In the genomic region with DNA sequence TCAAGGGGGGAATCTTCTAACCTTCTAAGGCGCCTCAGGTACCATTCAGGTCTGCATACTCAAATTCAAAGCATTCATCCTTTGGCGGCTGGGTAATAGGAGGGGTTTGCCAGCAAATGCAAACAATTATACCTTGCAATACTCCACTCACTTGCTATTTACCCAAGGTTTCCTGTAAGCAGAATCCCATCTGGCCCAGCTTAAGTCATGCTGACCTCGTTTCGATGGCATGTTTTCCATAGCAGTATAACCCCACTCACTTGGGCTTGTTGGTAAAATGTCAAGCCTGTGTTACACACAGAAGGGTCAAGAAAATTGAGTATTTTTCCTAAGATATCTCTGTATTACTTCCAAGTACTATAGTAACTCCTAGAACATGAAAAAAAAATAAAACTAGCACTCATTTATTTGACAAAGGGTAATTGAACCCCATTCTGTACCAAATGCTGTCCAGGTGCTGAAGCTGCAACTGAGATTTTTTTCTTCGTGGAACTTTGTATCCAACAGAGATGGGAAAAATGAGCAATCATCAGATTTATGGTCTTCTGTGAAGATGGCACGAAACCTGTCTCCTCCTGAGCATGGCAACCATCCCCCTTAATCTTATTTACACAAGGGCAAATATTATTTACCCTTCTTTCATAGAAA, we compare ENCODE assay signal across 2 cellular contexts.
A peak's percentile ranks its signal among the peaks of the same experiment; 100 is the strongest.
TF ChIP-seq lines count a peak whose summit lies in the region.

No MANE protein-coding gene starts in this region.

TF ChIP-seq in GM23338, 12 proteins besides CTCF, POLR2A, EP300 and RAD21:
- TF ChIP-seq, protein P1, sequence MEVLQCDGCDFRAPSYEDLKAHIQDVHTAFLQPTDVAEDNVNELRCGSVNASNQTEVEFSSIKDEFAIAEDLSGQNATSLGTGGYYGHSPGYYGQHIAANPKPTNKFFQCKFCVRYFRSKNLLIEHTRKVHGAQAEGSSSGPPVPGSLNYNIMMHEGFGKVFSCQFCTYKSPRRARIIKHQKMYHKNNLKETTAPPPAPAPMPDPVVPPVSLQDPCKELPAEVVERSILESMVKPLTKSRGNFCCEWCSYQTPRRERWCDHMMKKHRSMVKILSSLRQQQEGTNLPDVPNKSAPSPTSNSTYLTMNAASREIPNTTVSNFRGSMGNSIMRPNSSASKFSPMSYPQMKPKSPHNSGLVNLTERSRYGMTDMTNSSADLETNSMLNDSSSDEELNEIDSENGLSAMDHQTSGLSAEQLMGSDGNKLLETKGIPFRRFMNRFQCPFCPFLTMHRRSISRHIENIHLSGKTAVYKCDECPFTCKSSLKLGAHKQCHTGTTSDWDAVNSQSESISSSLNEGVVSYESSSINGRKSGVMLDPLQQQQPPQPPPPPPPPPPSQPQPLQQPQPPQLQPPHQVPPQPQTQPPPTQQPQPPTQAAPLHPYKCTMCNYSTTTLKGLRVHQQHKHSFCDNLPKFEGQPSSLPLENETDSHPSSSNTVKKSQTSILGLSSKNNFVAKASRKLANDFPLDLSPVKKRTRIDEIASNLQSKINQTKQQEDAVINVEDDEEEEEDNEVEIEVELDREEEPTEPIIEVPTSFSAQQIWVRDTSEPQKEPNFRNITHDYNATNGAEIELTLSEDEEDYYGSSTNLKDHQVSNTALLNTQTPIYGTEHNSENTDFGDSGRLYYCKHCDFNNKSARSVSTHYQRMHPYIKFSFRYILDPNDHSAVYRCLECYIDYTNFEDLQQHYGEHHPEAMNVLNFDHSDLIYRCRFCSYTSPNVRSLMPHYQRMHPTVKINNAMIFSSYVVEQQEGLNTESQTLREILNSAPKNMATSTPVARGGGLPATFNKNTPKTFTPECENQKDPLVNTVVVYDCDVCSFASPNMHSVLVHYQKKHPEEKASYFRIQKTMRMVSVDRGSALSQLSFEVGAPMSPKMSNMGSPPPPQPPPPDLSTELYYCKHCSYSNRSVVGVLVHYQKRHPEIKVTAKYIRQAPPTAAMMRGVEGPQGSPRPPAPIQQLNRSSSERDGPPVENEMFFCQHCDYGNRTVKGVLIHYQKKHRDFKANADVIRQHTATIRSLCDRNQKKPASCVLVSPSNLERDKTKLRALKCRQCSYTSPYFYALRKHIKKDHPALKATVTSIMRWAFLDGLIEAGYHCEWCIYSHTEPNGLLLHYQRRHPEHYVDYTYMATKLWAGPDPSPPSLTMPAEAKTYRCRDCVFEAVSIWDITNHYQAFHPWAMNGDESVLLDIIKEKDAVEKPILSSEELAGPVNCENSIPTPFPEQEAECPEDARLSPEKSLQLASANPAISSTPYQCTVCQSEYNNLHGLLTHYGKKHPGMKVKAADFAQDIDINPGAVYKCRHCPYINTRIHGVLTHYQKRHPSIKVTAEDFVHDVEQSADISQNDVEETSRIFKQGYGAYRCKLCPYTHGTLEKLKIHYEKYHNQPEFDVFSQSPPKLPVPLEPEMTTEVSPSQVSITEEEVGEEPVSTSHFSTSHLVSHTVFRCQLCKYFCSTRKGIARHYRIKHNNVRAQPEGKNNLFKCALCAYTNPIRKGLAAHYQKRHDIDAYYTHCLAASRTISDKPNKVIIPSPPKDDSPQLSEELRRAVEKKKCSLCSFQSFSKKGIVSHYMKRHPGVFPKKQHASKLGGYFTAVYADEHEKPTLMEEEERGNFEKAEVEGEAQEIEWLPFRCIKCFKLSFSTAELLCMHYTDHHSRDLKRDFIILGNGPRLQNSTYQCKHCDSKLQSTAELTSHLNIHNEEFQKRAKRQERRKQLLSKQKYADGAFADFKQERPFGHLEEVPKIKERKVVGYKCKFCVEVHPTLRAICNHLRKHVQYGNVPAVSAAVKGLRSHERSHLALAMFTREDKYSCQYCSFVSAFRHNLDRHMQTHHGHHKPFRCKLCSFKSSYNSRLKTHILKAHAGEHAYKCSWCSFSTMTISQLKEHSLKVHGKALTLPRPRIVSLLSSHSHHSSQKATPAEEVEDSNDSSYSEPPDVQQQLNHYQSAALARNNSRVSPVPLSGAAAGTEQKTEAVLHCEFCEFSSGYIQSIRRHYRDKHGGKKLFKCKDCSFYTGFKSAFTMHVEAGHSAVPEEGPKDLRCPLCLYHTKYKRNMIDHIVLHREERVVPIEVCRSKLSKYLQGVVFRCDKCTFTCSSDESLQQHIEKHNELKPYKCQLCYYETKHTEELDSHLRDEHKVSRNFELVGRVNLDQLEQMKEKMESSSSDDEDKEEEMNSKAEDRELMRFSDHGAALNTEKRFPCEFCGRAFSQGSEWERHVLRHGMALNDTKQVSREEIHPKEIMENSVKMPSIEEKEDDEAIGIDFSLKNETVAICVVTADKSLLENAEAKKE (CRISPR knock-in tag; IDR thresholded peaks at IDR 0.05) = no peak
- TF ChIP-seq REST (IDR thresholded peaks at IDR 0.05; ENCODE audit: unreplicated experiment) = peak; percentile 53
- no peak for TF ChIP-seq ZNF114 (CRISPR knock-in tag; IDR thresholded peaks at IDR 0.05)
- no peak for TF ChIP-seq NANOG (IDR thresholded peaks at IDR 0.05; ENCODE audit: borderline replicate concordance)

TF ChIP-seq in WTC11, 78 proteins besides CTCF, POLR2A, EP300 and RAD21 (continued from another document):
- TF ChIP-seq, protein P2, sequence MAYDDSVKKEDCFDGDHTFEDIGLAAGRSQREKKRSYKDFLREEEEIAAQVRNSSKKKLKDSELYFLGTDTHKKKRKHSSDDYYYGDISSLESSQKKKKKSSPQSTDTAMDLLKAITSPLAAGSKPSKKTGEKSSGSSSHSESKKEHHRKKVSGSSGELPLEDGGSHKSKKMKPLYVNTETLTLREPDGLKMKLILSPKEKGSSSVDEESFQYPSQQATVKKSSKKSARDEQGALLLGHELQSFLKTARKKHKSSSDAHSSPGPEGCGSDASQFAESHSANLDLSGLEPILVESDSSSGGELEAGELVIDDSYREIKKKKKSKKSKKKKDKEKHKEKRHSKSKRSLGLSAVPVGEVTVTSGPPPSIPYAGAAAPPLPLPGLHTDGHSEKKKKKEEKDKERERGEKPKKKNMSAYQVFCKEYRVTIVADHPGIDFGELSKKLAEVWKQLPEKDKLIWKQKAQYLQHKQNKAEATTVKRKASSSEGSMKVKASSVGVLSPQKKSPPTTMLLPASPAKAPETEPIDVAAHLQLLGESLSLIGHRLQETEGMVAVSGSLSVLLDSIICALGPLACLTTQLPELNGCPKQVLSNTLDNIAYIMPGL (CRISPR knock-in tag; IDR thresholded peaks at IDR 0.05) = no peak
- no peak for TF ChIP-seq KAT7 (CRISPR knock-in tag; IDR thresholded peaks at IDR 0.05; ENCODE audit: borderline replicate concordance)
- no peak for TF ChIP-seq CREB1 (CRISPR knock-in tag; IDR thresholded peaks at IDR 0.05)
